7 cellular contexts compared by ENCODE assay signal in the genomic region with DNA sequence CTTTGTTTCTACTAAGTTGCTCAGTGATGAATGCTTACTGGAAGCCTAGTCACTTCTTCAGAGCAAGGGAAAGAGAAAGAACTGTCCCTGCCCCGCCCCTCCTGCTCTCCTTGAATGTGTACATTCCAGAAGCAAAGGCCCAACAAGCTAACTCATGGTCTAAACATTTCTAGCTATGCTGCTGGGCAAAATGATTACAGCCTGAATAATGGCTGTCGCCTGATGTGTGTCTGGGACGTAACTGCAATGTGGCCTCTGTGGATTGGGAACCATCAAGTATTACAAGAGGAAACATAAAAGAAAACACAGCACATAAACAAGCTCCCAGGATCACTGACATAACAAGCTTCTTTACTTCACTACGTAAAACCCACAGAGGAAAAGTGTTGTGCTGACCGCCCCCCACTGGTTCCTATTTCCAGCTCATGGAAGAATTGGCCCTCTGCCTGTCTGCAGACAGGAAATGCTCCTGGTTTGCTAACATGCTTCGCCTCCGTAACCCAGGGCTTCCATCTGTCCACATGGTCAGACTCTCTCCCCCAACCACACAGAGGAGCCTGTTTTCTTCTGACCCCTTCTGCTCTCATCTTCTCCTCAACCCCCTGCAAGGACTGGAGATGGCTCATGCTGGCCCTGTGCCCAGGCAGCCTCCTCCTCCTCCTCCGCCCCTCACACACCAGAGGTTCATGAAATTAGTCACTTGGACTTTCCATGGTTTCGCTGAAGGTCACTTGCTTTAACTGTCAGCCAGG.
DNase-seq lines count a peak whose midpoint lies in the region; ATAC-seq, FAIRE-seq and TF ChIP-seq lines count a peak whose summit lies in the region.

No MANE protein-coding gene starts in this region.

- H3K27me3 ChIP-seq in heart left ventricle (no peaks in the 10 kb centered on the region), psoas muscle (ENCODE audit: insufficient read depth in 3 of 3, low read length in 2 of 3) (no peaks in the 10 kb centered on the region)

- H3K27ac ChIP-seq in heart left ventricle (peak overlapping the region; percentile 47 to 89 (median 80)), psoas muscle (peak overlapping the region; percentile 43)

- H3K36me3 ChIP-seq in heart left ventricle (no peaks in the 10 kb centered on the region), psoas muscle (ENCODE audit: insufficient read depth in 1 of 2, low read depth in 1 of 2) (no peaks in the 10 kb centered on the region)

- peak; percentile 85 for FAIRE-seq in GM18507 (lab: Jason Lieb, UNC)

- ATAC-seq in HG02588 (IDR thresholded peaks at IDR 0.05; ENCODE audit: unreplicated experiment) = peak; percentile 65
- ATAC-seq in heart left ventricle = peak; percentile 69 to 91 (median 84)
- ATAC-seq in psoas muscle = peak; percentile 58 to 76 (median 72)

- TF ChIP-seq CTCF in heart left ventricle (IDR thresholded peaks at IDR 0.05) (peak in 10 of 12 donors; percentile 13 to 69 (median 46)), psoas muscle (IDR thresholded peaks at IDR 0.05) (no peak)

- 31 to 47% (median 45%) methylated on average over 9 of the region's 9 CpGs for WGBS in heart left ventricle, 4 donors
- WGBS in psoas muscle, 3 donors = 52 to 64% (median 61%) methylated on average over 9 of the region's 9 CpGs

- DNase-seq in GM18507 (ENCODE audit: extremely low spot score, insufficient read length, low read depth) (peak; percentile 54), NCI-H446 (lab: John Stamatoyannopoulos, UW) (peak; percentile 90 to 94), heart left ventricle (peak; percentile 79 to 89 (median 86)), psoas muscle (peak; percentile 79 to 86)
- DNase-seq in activated naive CD8-positive, alpha-beta T cell treated with anti-CD3 and anti-CD28 coated beads, Interleukin-2, amount 50 U/mL, for 16 hours (ENCODE audit: low read depth, low spot score) = peak; percentile 17
- DNase-seq in effector CD8-positive, alpha-beta T cell (lab: John Stamatoyannopoulos, UW) = no peak

- peaks cover 0 to 51% (median 39%) of the 10 kb centered on the region in 12 donors for H3K4me1 ChIP-seq in heart left ventricle
- H3K4me1 ChIP-seq in psoas muscle = peaks cover 3% of the 10 kb centered on the region

- intact Hi-C loops in heart left ventricle (cut with DNase I) (no loop called here), psoas muscle (cut with DNase I) (no loop called here)

- H3K4me3 ChIP-seq in heart left ventricle (peak overlapping the region in 8 of 12 donors; percentile 6 to 26 (median 22)), psoas muscle (peak overlapping the region; percentile 6)

- no peaks in the 10 kb centered on the region for H3K9me3 ChIP-seq in heart left ventricle
- no peaks in the 10 kb centered on the region for H3K9me3 ChIP-seq in psoas muscle

- no peak for TF ChIP-seq POLR2A in heart left ventricle (IDR thresholded peaks at IDR 0.05)
